ENCODE assay signal across 17 cellular contexts in genomic region chr1:236307437-236307836, GRCh38.
"Had no signal": no experiment of that assay in that cellular context is flagged by ENCODE, and none has a peak within 500 bp of the region (broad histone marks: within the 10 kb centered on the region; RNA-seq: fewer than 3 reads in every experiment).

No MANE protein-coding gene starts in this region.

- DNase-seq: activated CD4-positive, alpha-beta T cell treated with anti-CD3 and anti-CD28 coated beads for 48 hours; activated CD8-positive, alpha-beta memory T cell treated with anti-CD3 and anti-CD28 coated beads, Interleukin-2, amount 50 U/mL, for 48 hours; activated CD8-positive, alpha-beta T cell treated with anti-CD3 and anti-CD28 coated beads, Interleukin-2, amount 10 ng/mL, durations not matched to agents 7 days and 5 days; activated naive CD4-positive, alpha-beta T cell treated with Interleukin-2 at 50 U/mL for 16 hours; central memory CD4-positive, alpha-beta T cell; cortex of kidney; effector CD8-positive, alpha-beta T cell; hippocampal formation; lower lobe of right lung; mucosa of descending colon; naive thymus-derived CD8-positive, alpha-beta T cell; psoas muscle; sigmoid colon; stimulated activated naive CD4-positive, alpha-beta T cell; substantia nigra; transverse colon had no signal

- H3K4me3 ChIP-seq: lower lobe of right lung, mucosa of descending colon, psoas muscle, sigmoid colon, transverse colon had no signal

- H3K4me3 Mint-ChIP-seq: activated CD8-positive, alpha-beta T cell treated with anti-CD3 and anti-CD28 coated beads, Interleukin-2, amount 10 ng/mL, durations not matched to agents 7 days and 5 days; naive thymus-derived CD8-positive, alpha-beta T cell; WTC11 had no signal

- H3K27ac ChIP-seq: lower lobe of right lung, psoas muscle, sigmoid colon, transverse colon had no signal

- H3K36me3 ChIP-seq: lower lobe of right lung, sigmoid colon, transverse colon had no signal

- H3K4me1 ChIP-seq: lower lobe of right lung, psoas muscle, sigmoid colon, transverse colon had no signal

- H3K27ac Mint-ChIP-seq: activated CD8-positive, alpha-beta T cell treated with anti-CD3 and anti-CD28 coated beads, Interleukin-2, amount 10 ng/mL, durations not matched to agents 7 days and 5 days; naive thymus-derived CD8-positive, alpha-beta T cell; WTC11 had no signal

- H3K9me3 Mint-ChIP-seq: naive thymus-derived CD8-positive, alpha-beta T cell; WTC11 had no signal

- H3K9me3 ChIP-seq: lower lobe of right lung, mucosa of descending colon, psoas muscle, sigmoid colon, transverse colon had no signal

- H3K36me3 Mint-ChIP-seq: naive thymus-derived CD8-positive, alpha-beta T cell; WTC11 had no signal

- ATAC-seq: activated CD8-positive, alpha-beta T cell treated with anti-CD3 and anti-CD28 coated beads, Interleukin-2, amount 10 ng/mL, durations not matched to agents 7 days and 5 days; lower lobe of right lung; mucosa of descending colon; naive thymus-derived CD8-positive, alpha-beta T cell; psoas muscle; WTC11 had no signal

- H3K4me1 Mint-ChIP-seq: naive thymus-derived CD8-positive, alpha-beta T cell; WTC11 had no signal

- H3K27me3 ChIP-seq: sigmoid colon, transverse colon had no signal
